Comparison of ENCODE assay signal across 1 cellular context in genomic region chr19:32676895-32677359, GRCh38.
TF ChIP-seq lines count a peak whose summit lies in the region.

No MANE protein-coding gene starts in this region.

TF ChIP-seq in H1, 55 proteins besides CTCF, POLR2A, EP300 and RAD21:
- TF ChIP-seq GABPA (IDR thresholded peaks at IDR 0.05; ENCODE audit: borderline replicate concordance, insufficient read depth, low read length) (no peak), SUZ12 (IDR thresholded peaks at IDR 0.05; ENCODE audit: low read length) (peak; percentile 58; the same call in 1 of the 2 replicates)
